ENCODE assay signal across 7 cellular contexts in the genomic region with DNA sequence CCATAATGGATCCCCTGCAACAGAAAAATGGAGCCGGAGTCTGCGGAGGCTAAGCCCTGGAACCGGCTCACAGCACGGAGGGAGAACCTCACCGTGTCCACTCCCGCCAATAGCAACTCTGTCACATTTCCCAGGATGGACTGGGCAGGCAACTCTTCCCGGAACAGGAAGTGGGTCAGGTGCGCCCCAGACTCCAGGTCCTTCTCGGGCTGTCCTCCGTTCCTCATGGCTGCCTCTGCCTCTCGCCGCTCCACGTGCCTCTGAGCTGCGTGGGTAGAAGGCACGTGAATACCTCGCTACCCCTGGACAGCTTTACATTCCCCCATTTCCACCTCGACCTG. TPM values are rescaled to one million over a fixed set of nuclear protein-coding genes. Genes with fewer than 3 reads are reported as not detected.
DNase-seq lines count a peak whose midpoint lies in the region; ATAC-seq and TF ChIP-seq lines count a peak whose summit lies in the region.

No MANE protein-coding gene starts in this region.

- ATAC-seq in GM19328 (IDR thresholded peaks at IDR 0.05; ENCODE audit: unreplicated experiment): peak; percentile 5
- peak; percentile 31 for ATAC-seq in effector memory CD8-positive, alpha-beta T cell (replicated peaks)

- 16% methylated on average over 17 of the region's 17 CpGs for WGBS in prostate gland

- intact Hi-C loops in prostate gland (cut with DNase I): no loop called here

- H3K4me1 Mint-ChIP-seq in effector memory CD8-positive, alpha-beta T cell (ENCODE audit: low read depth in 2 of 2): peaks cover 20 to 28% of the 10 kb centered on the region in 2 donors

- H3K9me3 Mint-ChIP-seq in effector memory CD8-positive, alpha-beta T cell: no peaks in the 10 kb centered on the region

- no peaks in the 10 kb centered on the region for H3K27me3 ChIP-seq in prostate gland (replicated peaks; ENCODE audit: insufficient read depth)

- H3K4me3 Mint-ChIP-seq in effector memory CD8-positive, alpha-beta T cell: peak overlapping the region; percentile 84 to 91

- TF ChIP-seq CTCF in prostate gland (IDR thresholded peaks at IDR 0.05): no peak

- peaks cover 37 to 47% of the 10 kb centered on the region in 2 donors for H3K27me3 Mint-ChIP-seq in effector memory CD8-positive, alpha-beta T cell

- no peaks in the 10 kb centered on the region for H3K36me3 ChIP-seq in prostate gland

- no peak overlapping the region for H3K27ac ChIP-seq in prostate gland

- DNase-seq in NCI-H146 (lab: John Stamatoyannopoulos, UW): peak; percentile 65
- DNase-seq in effector memory CD8-positive, alpha-beta T cell: no peak
- no peak for DNase-seq in prostate gland (ENCODE audit: low spot score)
- DNase-seq in KG1 (lab: John Stamatoyannopoulos, UW): no peak
- DNase-seq in effector CD8-positive, alpha-beta T cell (lab: John Stamatoyannopoulos, UW): no peak
- no peak for DNase-seq in dermis blood vessel endothelial cell

- peaks cover 19% of the 10 kb centered on the region for H3K4me1 ChIP-seq in prostate gland (replicated peaks)

- H3K36me3 Mint-ChIP-seq in effector memory CD8-positive, alpha-beta T cell (ENCODE audit: insufficient read depth): peaks cover 4% of the 10 kb centered on the region

- no peaks in the 10 kb centered on the region for H3K9me3 ChIP-seq in prostate gland

- no peak for TF ChIP-seq POLR2A in prostate gland (IDR thresholded peaks at IDR 0.05)

- H3K27ac Mint-ChIP-seq in effector memory CD8-positive, alpha-beta T cell: no peak overlapping the region

- peak overlapping the region; percentile 7 to 15 for H3K4me3 ChIP-seq in prostate gland

RNA-seq across cellular contexts. Expression of a gene that starts 2.2 kb away (rescaled TPM):
- under 1 TPM; 0.14 to 0.91 TPM for total RNA-seq in prostate gland
- total RNA-seq in dermis blood vessel endothelial cell: 0.17 and 0.47 TPM in 2 replicates

RNA-seq across cellular contexts. Expression of a gene that starts 7.3 kb away (rescaled TPM):
- total RNA-seq in prostate gland: 10 to 100 TPM in 1 of 2 donors, 1 to 10 TPM in 1; 4.9 to 14.3 TPM
- 3.6 and 3.7 TPM in 2 replicates for total RNA-seq in dermis blood vessel endothelial cell

RNA-seq across cellular contexts. Expression of a gene that starts 7.8 kb away (rescaled TPM):
- total RNA-seq in prostate gland: 10 to 100 TPM; 12.1 to 12.6 TPM
- 3.3 and 4.3 TPM in 2 replicates for total RNA-seq in dermis blood vessel endothelial cell

RNA-seq across cellular contexts. Expression of a gene that starts 9.7 kb away (rescaled TPM):
- 10 to 100 TPM; 11.1 to 13.2 TPM for total RNA-seq in prostate gland
- total RNA-seq in dermis blood vessel endothelial cell: 3.4 and 4.1 TPM in 2 replicates

RNA-seq across cellular contexts. Expression of a gene that starts 12.5 kb away (rescaled TPM):
- total RNA-seq in prostate gland (100 to 1,000 TPM in 1 of 2 donors, 10 to 100 TPM in 1; 97.5 to 103 TPM), dermis blood vessel endothelial cell (147 and 154 TPM in 2 replicates)
